32 cellular contexts compared by ENCODE assay signal in the genomic region with DNA sequence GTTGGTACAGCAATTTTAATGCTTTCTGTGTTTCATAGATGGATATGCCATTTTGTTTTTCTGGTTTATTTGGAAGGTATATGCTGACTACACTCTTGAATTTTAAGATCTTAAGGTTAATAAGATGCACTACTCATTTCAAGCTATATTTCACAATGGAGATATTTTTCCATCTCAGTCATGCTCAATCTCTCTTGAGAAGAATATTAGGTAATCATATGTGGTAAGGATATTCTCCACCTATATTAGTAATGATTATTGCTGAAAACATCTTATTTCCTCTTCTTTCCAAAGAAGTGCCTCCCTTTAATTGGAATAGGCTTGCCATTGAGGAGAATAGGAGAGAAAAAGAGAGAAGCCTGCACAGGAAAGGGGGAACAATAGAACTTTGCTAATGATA. TPM values are rescaled to one million over a fixed set of nuclear protein-coding genes. Genes with fewer than 3 reads are reported as not detected.
DNase-seq lines count a peak whose midpoint lies in the region; ATAC-seq, FAIRE-seq and TF ChIP-seq lines count a peak whose summit lies in the region.
"Had no signal": no experiment of that assay in that cellular context is flagged by ENCODE, and none has a peak within 500 bp of the region (broad histone marks: within the 10 kb centered on the region; RNA-seq: fewer than 3 reads in every experiment).

No MANE protein-coding gene starts in this region.

- no peak for ATAC-seq in HG03378 (IDR thresholded peaks at IDR 0.05; ENCODE audit: unreplicated experiment)
- ATAC-seq: CD8-positive, alpha-beta T cell; HepG2; K562 had no signal

- H3K36me3 ChIP-seq in bronchial epithelial cell (ENCODE audit: control insufficient read depth, insufficient read depth, low read length), result no peaks in the 10 kb centered on the region

- TF ChIP-seq CTCF in AG10803 (conservative IDR thresholded peaks at IDR 0.05; ENCODE audit: low read length), result no peak
- no peak for TF ChIP-seq CTCF in D721Med (IDR thresholded peaks at IDR 0.05; ENCODE audit: insufficient read depth, missing control alignments)
- TF ChIP-seq CTCF in bronchial epithelial cell (IDR thresholded peaks at IDR 0.05; ENCODE audit: insufficient read depth, low read length, severe bottlenecking), result no peak
- no peak for TF ChIP-seq CTCF in fibroblast of pulmonary artery (IDR thresholded peaks at IDR 0.05; ENCODE audit: low read length, missing control alignments)
- TF ChIP-seq CTCF in dorsolateral prefrontal cortex (IDR thresholded peaks at IDR 0.05 in 54 of 56, conservative IDR thresholded peaks at IDR 0.05 in 2 of 56; ENCODE audit: low read depth in 1 of 56, partially characterized antibody in 56 of 56), result no peak

- DNase-seq in AG10803 (ENCODE audit: low read depth), result peak; percentile 34
- DNase-seq in D721Med (ENCODE audit: insufficient read length, low spot score), result no peak
- DNase-seq in bronchial epithelial cell (ENCODE audit: low read depth), result peak; percentile 1
- peak; percentile 29 for DNase-seq in fibroblast of pulmonary artery (ENCODE audit: low read depth)
- DNase-seq in HUDEP-2 (lab: John Stamatoyannopoulos, UW; ENCODE audit: unreplicated experiment in 76 of 76), result no peak
- no peak for DNase-seq in dorsolateral prefrontal cortex
- DNase-seq in SKM-1 treated with dmso at 0.1 percent for 144 hours (lab: John Stamatoyannopoulos, UW; ENCODE audit: unreplicated experiment), result no peak
- DNase-seq: AML-193; C1 segment of cervical spinal cord; Caco-2; CD8-positive, alpha-beta T cell; DMS 273 treated with DMSO at 0.1 percent for 48 hours; DMS79; EL; GDM1; Kasumi-1; NCI-H2029; NCI-H446 treated with DMSO at 0.1 percent for 48 hours; NCI-H526; NCI-H82; NK-92 treated with Interleukin-12 subunit alpha and Interleukin-12 subunit beta, amount 100 ng/mL, for 24 hours; OCI-M1; SK-N-SH had no signal

- intact Hi-C loops in dorsolateral prefrontal cortex (cut with DNase I), result loop anchor here in 1 of 2 donors (10.0 kb wide), 1 partner anchor 59 kb away; no protein-coding TSS in a partner anchor

- H3K27me3 ChIP-seq in bronchial epithelial cell (ENCODE audit: control insufficient read depth, insufficient read depth, low read length) (no peaks in the 10 kb centered on the region), dorsolateral prefrontal cortex (no peaks in the 10 kb centered on the region)

- H3K27ac ChIP-seq in dorsolateral prefrontal cortex, result no peak overlapping the region

- FAIRE-seq in D721Med (lab: Jason Lieb, UNC) (peak; percentile 11), bronchial epithelial cell (lab: Jason Lieb, UNC) (no peak)
- FAIRE-seq: A204.1, GM12891, GM19239, H54, HepG2, K562, RCC 7860 had no signal

- no peak overlapping the region for H3K4me3 ChIP-seq in AG10803 (ENCODE audit: low read length)
- H3K4me3 ChIP-seq in bronchial epithelial cell (ENCODE audit: low read depth, low read length), result no peak overlapping the region
- H3K4me3 ChIP-seq in fibroblast of pulmonary artery (replicated peaks; ENCODE audit: low read depth, low read length), result no peak overlapping the region
- no peak overlapping the region for H3K4me3 ChIP-seq in dorsolateral prefrontal cortex
- H3K4me3 ChIP-seq: K562 had no signal

RNA-seq across cellular contexts. Expression of a gene that starts 40.1 kb away (rescaled TPM):
- total RNA-seq in bronchial epithelial cell (0.53 and 7.4 TPM in 2 replicates), dorsolateral prefrontal cortex (100 to 1,000 TPM; 122 to 357 (median 269) TPM)
- total RNA-seq: HepG2, HT-29 had no signal

Comparison
In these comparisons a context has a peak if more than half of its experiments do, and no peak if none do; other contexts are left out.
1. DNase-seq: peak in AG10803 (single experiment), bronchial epithelial cell (single experiment) and fibroblast of pulmonary artery (single experiment); none in D721Med (single experiment), HUDEP-2 (0 of 76), dorsolateral prefrontal cortex (0 of 10) and SKM-1 treated with dmso at 0.1 percent for 144 hours (single experiment).
2. RNA of a gene that starts 40.1 kb away (total RNA-seq): 122 to 357 TPM in dorsolateral prefrontal cortex; 0.53 to 7.4 TPM in bronchial epithelial cell; every median in the first group is over 10 times any median in the second.